In genomic region chr19:29662604-29663404, GRCh38 we compare ENCODE assay signal across 8 cellular contexts. TPM values are rescaled to one million over a fixed set of nuclear protein-coding genes. Genes with fewer than 3 reads are reported as not detected.
A peak's percentile ranks its signal among the peaks of the same experiment; 100 is the strongest.
DNase-seq lines count a peak whose midpoint lies in the region; ATAC-seq and TF ChIP-seq lines count a peak whose summit lies in the region.

No MANE protein-coding gene starts in this region.

- no peaks in the 10 kb centered on the region for H3K9me3 Mint-ChIP-seq in T-helper 2 cell treated with Interferon-gamma antibody and Interleukin-4, amounts not matched to agents 5 μg/mL and 100 μg/mL, for 36 hours

- no peaks in the 10 kb centered on the region for H3K27me3 Mint-ChIP-seq in T-helper 2 cell treated with Interferon-gamma antibody and Interleukin-4, amounts not matched to agents 5 μg/mL and 100 μg/mL, for 36 hours (ENCODE audit: low read depth)

- TF ChIP-seq CTCF in cardiac muscle cell (IDR thresholded peaks at IDR 0.05; ENCODE audit: low read depth, low read length): no peak

- peak overlapping the region; percentile 65 for H3K27ac Mint-ChIP-seq in T-helper 2 cell treated with Interferon-gamma antibody and Interleukin-4, amounts not matched to agents 5 μg/mL and 100 μg/mL, for 36 hours

- H3K27ac ChIP-seq in cardiac muscle cell (peak overlapping the region; percentile 31), skeletal muscle tissue (ENCODE audit: low read depth, low read length) (peak overlapping the region; percentile 84)

- H3K4me1 ChIP-seq in cardiac muscle cell (ENCODE audit: low read depth) (peaks cover 24% of the 10 kb centered on the region), skeletal muscle tissue (ENCODE audit: control insufficient read depth in 3 of 3, insufficient read depth in 3 of 3, low read length in 3 of 3) (peaks cover 38 to 50% (median 40%) of the 10 kb centered on the region in 3 donors)

- H3K36me3 ChIP-seq in cardiac muscle cell (no peaks in the 10 kb centered on the region), skeletal muscle tissue (ENCODE audit: control insufficient read depth in 3 of 3, insufficient read depth in 3 of 3, low read length in 3 of 3) (peaks cover 0 to 2% (median 0%) of the 10 kb centered on the region in 3 donors)

- ATAC-seq in HG02981 (IDR thresholded peaks at IDR 0.05; ENCODE audit: unreplicated experiment): no peak

- H3K9me3 ChIP-seq in cardiac muscle cell (ENCODE audit: low read depth): no peaks in the 10 kb centered on the region
- H3K9me3 ChIP-seq in skeletal muscle tissue (ENCODE audit: control insufficient read depth in 3 of 3, low read length in 3 of 3): no peaks in the 10 kb centered on the region

- peaks cover 40% of the 10 kb centered on the region for H3K4me1 Mint-ChIP-seq in T-helper 2 cell treated with Interferon-gamma antibody and Interleukin-4, amounts not matched to agents 5 μg/mL and 100 μg/mL, for 36 hours (ENCODE audit: low read depth)

- DNase-seq in T-helper 2 cell treated with Interferon-gamma antibody and Interleukin-4, amounts not matched to agents 5 μg/mL and 100 μg/mL, for 36 hours (ENCODE audit: low spot score): peak; percentile 66
- DNase-seq in T-helper 2 cell: no peak
- DNase-seq in activated T-cell treated with anti-CD3 and anti-CD28 coated beads, Interleukin-2, amount 50 U/mL, for 1 hour: peak; percentile 26
- peak; percentile 11 to 95 for DNase-seq in cardiac muscle cell (ENCODE audit: low read depth in 1 of 2, low spot score in 1 of 2)
- DNase-seq in activated CD8-positive, alpha-beta memory T cell treated with anti-CD3 and anti-CD28 coated beads for 24 hours: no peak
- no peak for DNase-seq in NCI-H524 treated with DMSO at 0.1 percent for 48 hours (lab: John Stamatoyannopoulos, UW)

- H3K4me3 ChIP-seq in cardiac muscle cell (no peak overlapping the region), skeletal muscle tissue (ENCODE audit: low read length in 3 of 3) (peak overlapping the region; percentile 12 to 44 (median 17))

- peak overlapping the region; percentile 57 to 71 (median 62) for H3K9ac ChIP-seq in skeletal muscle tissue (ENCODE audit: low read depth in 1 of 3, low read length in 3 of 3)

- H3K27me3 ChIP-seq in cardiac muscle cell: no peaks in the 10 kb centered on the region
- no peaks in the 10 kb centered on the region for H3K27me3 ChIP-seq in skeletal muscle tissue (ENCODE audit: control insufficient read depth in 3 of 3, insufficient read depth in 3 of 3, low read length in 3 of 3)

- H3K36me3 Mint-ChIP-seq in T-helper 2 cell treated with Interferon-gamma antibody and Interleukin-4, amounts not matched to agents 5 μg/mL and 100 μg/mL, for 36 hours (ENCODE audit: low read depth): peaks cover 9% of the 10 kb centered on the region

- peak overlapping the region; percentile 24 for H3K4me3 Mint-ChIP-seq in T-helper 2 cell treated with Interferon-gamma antibody and Interleukin-4, amounts not matched to agents 5 μg/mL and 100 μg/mL, for 36 hours

RNA-seq across cellular contexts. Expression of gene PLEKHF1, which starts 2.5 kb away (rescaled TPM):
- 3.0 and 3.1 TPM in 2 replicates for total RNA-seq in cardiac muscle cell
- polyA plus RNA-seq in cardiac muscle cell: 0.96 and 2.3 TPM in 2 replicates
- 16.7 TPM for total RNA-seq in skeletal muscle tissue

RNA-seq across cellular contexts. Expression of gene C19orf12, which starts 52.3 kb away (rescaled TPM):
- 46.2 and 61.4 TPM in 2 replicates for total RNA-seq in cardiac muscle cell
- polyA plus RNA-seq in cardiac muscle cell: 46.2 and 54.7 TPM in 2 replicates
- 17.2 TPM for total RNA-seq in skeletal muscle tissue

RNA-seq across cellular contexts. Expression of gene POP4, which starts 56.7 kb away (rescaled TPM):
- total RNA-seq in cardiac muscle cell (32.0 and 60.6 TPM in 2 replicates), skeletal muscle tissue (22.4 TPM)
- polyA plus RNA-seq in cardiac muscle cell: 86.7 and 89.7 TPM in 2 replicates

Comparison
In these comparisons a context has a peak if more than half of its experiments do, and no peak if none do; other contexts are left out.
1. DNase-seq: peak in T-helper 2 cell treated with Interferon-gamma antibody and Interleukin-4, amounts not matched to agents 5 μg/mL and 100 μg/mL, for 36 hours (single experiment), activated T-cell treated with anti-CD3 and anti-CD28 coated beads, Interleukin-2, amount 50 U/mL, for 1 hour (single experiment) and cardiac muscle cell (2 of 2); none in T-helper 2 cell (0 of 5), activated CD8-positive, alpha-beta memory T cell treated with anti-CD3 and anti-CD28 coated beads for 24 hours (single experiment) and NCI-H524 treated with DMSO at 0.1 percent for 48 hours (single experiment).